In genomic region chr13:20182231-20182846, GRCh38 we compare ENCODE assay signal across 8 cellular contexts. TPM values are rescaled to one million over a fixed set of nuclear protein-coding genes. Genes with fewer than 3 reads are reported as not detected.
DNase-seq lines count a peak whose midpoint lies in the region; ATAC-seq and TF ChIP-seq lines count a peak whose summit lies in the region.

No MANE protein-coding gene starts in this region.

- no peak overlapping the region for H3K14ac ChIP-seq in mesenchymal stem cell (ENCODE audit: low read length in 2 of 2)

- peaks cover 4% of the 10 kb centered on the region for H3K36me3 Mint-ChIP-seq in effector memory CD8-positive, alpha-beta T cell (ENCODE audit: insufficient read depth)

- no peak for TF ChIP-seq POLR2A in tibial nerve (IDR thresholded peaks at IDR 0.05)

- ATAC-seq in GM18498 (IDR thresholded peaks at IDR 0.05; ENCODE audit: unreplicated experiment) = peak; percentile 75
- peak; percentile 72 for ATAC-seq in HG03025 (IDR thresholded peaks at IDR 0.05; ENCODE audit: low FRiP score, unreplicated experiment)
- ATAC-seq in effector memory CD8-positive, alpha-beta T cell (replicated peaks) = peak; percentile 99

- no peak overlapping the region for H3K27ac ChIP-seq in WERI-Rb-1
- no peak overlapping the region for H3K27ac ChIP-seq in mesenchymal stem cell (ENCODE audit: low read length, poor library complexity, severe bottlenecking)
- no peak overlapping the region for H3K27ac ChIP-seq in tibial nerve

- no peak overlapping the region for H2AK5ac ChIP-seq in mesenchymal stem cell (ENCODE audit: low read length, severe bottlenecking)

- peaks cover 2 to 4% of the 10 kb centered on the region in 2 donors for H3K4me1 Mint-ChIP-seq in effector memory CD8-positive, alpha-beta T cell (ENCODE audit: low read depth in 2 of 2)

- H3K4me1 ChIP-seq in mesenchymal stem cell (ENCODE audit: control insufficient read depth, insufficient read depth, low read depth, low read length) (peaks cover 3% of the 10 kb centered on the region), tibial nerve (peaks cover 0 to 5% (median 0%) of the 10 kb centered on the region in 4 donors)

- H3K4me3 Mint-ChIP-seq in effector memory CD8-positive, alpha-beta T cell = no peak overlapping the region

- no peak overlapping the region for H4K91ac ChIP-seq in mesenchymal stem cell (ENCODE audit: low read length)

- no peak overlapping the region for H3K4ac ChIP-seq in mesenchymal stem cell (ENCODE audit: low read depth in 1 of 2, low read length in 2 of 2)

- 30% methylated on average over 5 of the region's 5 CpGs for WGBS in mesenchymal stem cell
- WGBS in tibial nerve, 2 donors = 22 to 25% methylated on average over 5 of the region's 5 CpGs

- no peaks in the 10 kb centered on the region for H3K9me3 ChIP-seq in WERI-Rb-1 (ENCODE audit: severe bottlenecking)
- no peaks in the 10 kb centered on the region for H3K9me3 ChIP-seq in mesenchymal stem cell (ENCODE audit: control insufficient read depth, low read length)
- no peaks in the 10 kb centered on the region for H3K9me3 ChIP-seq in tibial nerve

- no peak overlapping the region for H3K9ac ChIP-seq in mesenchymal stem cell (ENCODE audit: low read length)

- no peak overlapping the region for H2BK15ac ChIP-seq in mesenchymal stem cell (ENCODE audit: low read depth, poor library complexity, severe bottlenecking)

- H2BK120ac ChIP-seq in mesenchymal stem cell (ENCODE audit: low read depth, low read length) = no peak overlapping the region

- no peaks in the 10 kb centered on the region for H3K79me1 ChIP-seq in mesenchymal stem cell (replicated peaks; ENCODE audit: low read length, poor library complexity, severe bottlenecking)

- H3K18ac ChIP-seq in mesenchymal stem cell (ENCODE audit: low read depth in 1 of 2, low read length in 2 of 2) = no peak overlapping the region

- TF ChIP-seq CTCF in AG09309 (IDR thresholded peaks at IDR 0.05; ENCODE audit: control insufficient read depth, insufficient read depth, low read depth, low read length, missing control alignments) = peak; percentile 90
- TF ChIP-seq CTCF in WERI-Rb-1 (IDR thresholded peaks at IDR 0.05; ENCODE audit: low read depth, low read length) = peak; percentile 92
- peak; percentile 75 to 86 (median 77) for TF ChIP-seq CTCF in tibial nerve (IDR thresholded peaks at IDR 0.05)

- peaks cover 54 to 90% of the 10 kb centered on the region in 2 donors for H3K27me3 Mint-ChIP-seq in effector memory CD8-positive, alpha-beta T cell

- peak; percentile 35 for DNase-seq in AG09309 (ENCODE audit: low read depth)
- peak; percentile 24 for DNase-seq in NCI-H2196 treated with DMSO at 0.1 percent for 48 hours (lab: John Stamatoyannopoulos, UW; ENCODE audit: unreplicated experiment)
- peak; percentile 68 for DNase-seq in WERI-Rb-1
- DNase-seq in effector memory CD8-positive, alpha-beta T cell = peak; percentile 39 to 44 (median 44)
- peak; percentile 75 for DNase-seq in mesenchymal stem cell
- DNase-seq in tibial nerve (ENCODE audit: low spot score in 2 of 2) = peak in 1 of 2 donors; percentile 33

- no peak overlapping the region for H3K23ac ChIP-seq in mesenchymal stem cell (ENCODE audit: low read length in 2 of 2)

- H3K36me3 ChIP-seq in WERI-Rb-1 = no peaks in the 10 kb centered on the region
- peaks cover 0 to 3% of the 10 kb centered on the region in 2 experiments for H3K36me3 ChIP-seq in mesenchymal stem cell (ENCODE audit: control insufficient read depth in 1 of 2, insufficient read depth in 2 of 2, low read depth in 1 of 2, low read length in 2 of 2)
- no peaks in the 10 kb centered on the region for H3K36me3 ChIP-seq in tibial nerve

- H3K9me3 Mint-ChIP-seq in effector memory CD8-positive, alpha-beta T cell = no peaks in the 10 kb centered on the region

- no peak overlapping the region for H3K27ac Mint-ChIP-seq in effector memory CD8-positive, alpha-beta T cell

- H3K27me3 ChIP-seq in WERI-Rb-1 (ENCODE audit: insufficient read depth, low read depth, severe bottlenecking) (peaks cover 97% of the 10 kb centered on the region), mesenchymal stem cell (ENCODE audit: control insufficient read depth in 1 of 2, insufficient read depth in 1 of 2, low read length in 2 of 2) (peaks cover 8 to 32% of the 10 kb centered on the region in 2 experiments), tibial nerve (peaks cover 0 to 40% of the 10 kb centered on the region in 2 donors)

- H4K8ac ChIP-seq in mesenchymal stem cell (ENCODE audit: low read length) = no peak overlapping the region

- H3K4me2 ChIP-seq in mesenchymal stem cell (ENCODE audit: low read length, poor library complexity, severe bottlenecking) = no peak overlapping the region

- H2AFZ ChIP-seq in mesenchymal stem cell (ENCODE audit: low read depth, low read length) = no peak overlapping the region

- H3K4me3 ChIP-seq in AG09309 (ENCODE audit: control insufficient read depth, low read depth, low read length) (no peak overlapping the region), WERI-Rb-1 (ENCODE audit: low read depth, low read length) (no peak overlapping the region), mesenchymal stem cell (ENCODE audit: insufficient read depth in 1 of 2, low read depth in 1 of 2, low read length in 2 of 2) (no peak overlapping the region), tibial nerve (no peak overlapping the region)

- H2BK12ac ChIP-seq in mesenchymal stem cell (ENCODE audit: low read length in 2 of 2) = no peak overlapping the region

- no peak for TF ChIP-seq EP300 in tibial nerve (IDR thresholded peaks at IDR 0.05)

- no peak overlapping the region for H2BK5ac ChIP-seq in mesenchymal stem cell (ENCODE audit: low read depth, low read length, poor library complexity, severe bottlenecking)

RNA-seq across cellular contexts. Expression of gene GJB2, which starts 10.4 kb away (rescaled TPM):
- 0.01 TPM for polyA plus RNA-seq in mesenchymal stem cell (2013, experiment 1 of 2)
- 0.01 TPM for polyA plus RNA-seq in mesenchymal stem cell (2013, experiment 2 of 2)
- 1 to 10 TPM in 2 of 4 donors, under 1 TPM in 2; 0.20 to 3.3 (median 1.3) TPM for total RNA-seq in tibial nerve

RNA-seq across cellular contexts. Expression of gene GJA3, which starts 21.5 kb away (rescaled TPM):
- polyA plus RNA-seq in mesenchymal stem cell (2013, experiment 1 of 2) = 0.03 TPM
- polyA plus RNA-seq in mesenchymal stem cell (2013, experiment 2 of 2) = 0.03 TPM
- total RNA-seq in tibial nerve = under 1 TPM in 1 of 4 donors, not detected in 3; under 0.01 TPM

RNA-seq across cellular contexts. Expression of gene GJB6, which starts 49.8 kb away (rescaled TPM):
- not detected for polyA plus RNA-seq in mesenchymal stem cell (2013, experiment 1 of 2)
- polyA plus RNA-seq in mesenchymal stem cell (2013, experiment 2 of 2) = not detected
- not detected for total RNA-seq in tibial nerve
